18 cellular contexts compared by ENCODE assay signal in the genomic region with DNA sequence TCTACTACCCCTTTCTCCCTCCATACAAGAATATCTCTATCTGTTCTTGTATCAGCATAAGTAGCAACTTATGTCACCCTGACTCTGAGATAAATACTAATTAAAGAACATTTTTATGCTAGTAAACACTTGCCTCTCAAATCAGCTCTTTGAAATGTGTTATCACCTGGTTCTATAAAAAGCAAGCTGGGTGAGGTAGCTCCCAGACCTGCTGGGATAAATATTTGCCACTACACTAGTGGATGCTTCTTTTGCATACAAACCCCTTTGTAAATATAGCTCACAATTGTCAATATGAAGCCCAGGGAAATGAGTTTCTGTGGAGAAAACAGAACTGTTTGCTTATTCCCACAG.
DNase-seq lines count a peak whose midpoint lies in the region; TF ChIP-seq lines count a peak whose summit lies in the region.
"Had no signal": no experiment of that assay in that cellular context is flagged by ENCODE, and none has a peak within 500 bp of the region (broad histone marks: within the 10 kb centered on the region; RNA-seq: fewer than 3 reads in every experiment).

No MANE protein-coding gene starts in this region.

- intact Hi-C loops in sigmoid colon (cut with DNase I): no loop called here

- H3K4me1 ChIP-seq in mesenchymal stem cell (ENCODE audit: control insufficient read depth, insufficient read depth, low read depth, low read length) (peaks cover 4% of the 10 kb centered on the region), sigmoid colon (peaks cover 0 to 9% (median 4%) of the 10 kb centered on the region in 4 donors)
- H3K4me1 ChIP-seq: adrenal gland; BLaER1 treated with 17β-estradiol and CSF1 and Interleukin-3, amounts not matched to agents 10 nM and 100 nM; parathyroid adenoma had no signal

- no peak for TF ChIP-seq CTCF in sigmoid colon (IDR thresholded peaks at IDR 0.05)

- H3K14ac ChIP-seq in mesenchymal stem cell (ENCODE audit: low read length in 2 of 2): no peak overlapping the region

- peak overlapping the region; percentile 1 for H2BK5ac ChIP-seq in mesenchymal stem cell (ENCODE audit: low read depth, low read length, poor library complexity, severe bottlenecking)

- H3K9ac ChIP-seq in mesenchymal stem cell (ENCODE audit: low read length): no peak overlapping the region
- H3K9ac ChIP-seq: BLaER1 treated with 17β-estradiol and CSF1 and Interleukin-3, amounts not matched to agents 10 nM and 100 nM; parathyroid adenoma had no signal

- no peaks in the 10 kb centered on the region for H3K36me3 ChIP-seq in mesenchymal stem cell (ENCODE audit: control insufficient read depth in 1 of 2, insufficient read depth in 2 of 2, low read depth in 1 of 2, low read length in 2 of 2)
- H3K36me3 ChIP-seq in H7 (replicated peaks; ENCODE audit: control insufficient read depth, insufficient read depth, low read length): no peaks in the 10 kb centered on the region
- no peaks in the 10 kb centered on the region for H3K36me3 ChIP-seq in sigmoid colon
- H3K36me3 ChIP-seq: adrenal gland; BLaER1 treated with 17β-estradiol and CSF1 and Interleukin-3, amounts not matched to agents 10 nM and 100 nM had no signal

- H3K18ac ChIP-seq in mesenchymal stem cell (ENCODE audit: low read depth in 1 of 2, low read length in 2 of 2): no peak overlapping the region

- no peak for TF ChIP-seq EP300 in sigmoid colon (IDR thresholded peaks at IDR 0.05)

- no peak overlapping the region for H3K4me2 ChIP-seq in mesenchymal stem cell (ENCODE audit: low read length, poor library complexity, severe bottlenecking)
- H3K4me2 ChIP-seq: BLaER1 treated with 17β-estradiol and CSF1 and Interleukin-3, amounts not matched to agents 10 nM and 100 nM had no signal

- no peak overlapping the region for H3K4ac ChIP-seq in mesenchymal stem cell (ENCODE audit: low read depth in 1 of 2, low read length in 2 of 2)

- H2AFZ ChIP-seq in mesenchymal stem cell (ENCODE audit: low read depth, low read length): no peak overlapping the region
- H2AFZ ChIP-seq: parathyroid adenoma had no signal

- no peak overlapping the region for H3K4me3 ChIP-seq in mesenchymal stem cell (ENCODE audit: insufficient read depth in 1 of 2, low read depth in 1 of 2, low read length in 2 of 2)
- no peak overlapping the region for H3K4me3 ChIP-seq in H7 (ENCODE audit: insufficient read depth, low read depth, low read length)
- H3K4me3 ChIP-seq in sigmoid colon: no peak overlapping the region
- H3K4me3 ChIP-seq: adrenal gland; BLaER1 treated with 17β-estradiol and CSF1 and Interleukin-3, amounts not matched to agents 10 nM and 100 nM had no signal

- H3K23ac ChIP-seq in mesenchymal stem cell (ENCODE audit: low read length in 2 of 2): no peak overlapping the region

- no peak overlapping the region for H4K91ac ChIP-seq in mesenchymal stem cell (ENCODE audit: low read length)

- no peak overlapping the region for H2BK12ac ChIP-seq in mesenchymal stem cell (ENCODE audit: low read length in 2 of 2)

- H3K27ac ChIP-seq in mesenchymal stem cell (ENCODE audit: low read length, poor library complexity, severe bottlenecking): peak overlapping the region; percentile 16
- H3K27ac ChIP-seq in sigmoid colon: no peak overlapping the region
- H3K27ac ChIP-seq: adrenal gland; BLaER1 treated with 17β-estradiol and CSF1 and Interleukin-3, amounts not matched to agents 10 nM and 100 nM; parathyroid adenoma had no signal

- H2BK120ac ChIP-seq in mesenchymal stem cell (ENCODE audit: low read depth, low read length): no peak overlapping the region

- TF ChIP-seq POLR2A in sigmoid colon (IDR thresholded peaks at IDR 0.05): no peak

- no peaks in the 10 kb centered on the region for H3K79me1 ChIP-seq in mesenchymal stem cell (replicated peaks; ENCODE audit: low read length, poor library complexity, severe bottlenecking)

- H4K8ac ChIP-seq in mesenchymal stem cell (ENCODE audit: low read length): no peak overlapping the region

- DNase-seq in NCI-H1417 (lab: John Stamatoyannopoulos, UW): peak in 2 of 3 experiments; percentile 25 to 58
- DNase-seq in NCI-H1417 treated with DMSO at 0.1 percent for 48 hours (lab: John Stamatoyannopoulos, UW): no peak
- DNase-seq in cerebellar cortex (ENCODE audit: low spot score): peak; percentile 2
- no peak for DNase-seq in mesenchymal stem cell
- DNase-seq in H7: no peak
- no peak for DNase-seq in sigmoid colon
- DNase-seq in NCI-H526 (lab: John Stamatoyannopoulos, UW): no peak
- DNase-seq in medulla oblongata (ENCODE audit: extremely low spot score): no peak
- DNase-seq: adrenal gland, DMS79 treated with DMSO at 0.1 percent for 48 hours, foreskin fibroblast, HCEC 1CT, NCI-H1105 treated with DMSO at 0.1 percent for 48 hours, NCI-H446, small intestine, T-helper 2 cell had no signal

- no peaks in the 10 kb centered on the region for H3K27me3 ChIP-seq in mesenchymal stem cell (ENCODE audit: control insufficient read depth in 1 of 2, insufficient read depth in 1 of 2, low read length in 2 of 2)
- H3K27me3 ChIP-seq in H7 (ENCODE audit: control insufficient read depth, insufficient read depth, low read length): no peaks in the 10 kb centered on the region
- no peaks in the 10 kb centered on the region for H3K27me3 ChIP-seq in sigmoid colon
- H3K27me3 ChIP-seq: adrenal gland; BLaER1 treated with 17β-estradiol and CSF1 and Interleukin-3, amounts not matched to agents 10 nM and 100 nM had no signal

- H2BK15ac ChIP-seq in mesenchymal stem cell (ENCODE audit: low read depth, poor library complexity, severe bottlenecking): no peak overlapping the region

- H3K9me3 ChIP-seq in mesenchymal stem cell (ENCODE audit: control insufficient read depth, low read length) (no peaks in the 10 kb centered on the region), sigmoid colon (no peaks in the 10 kb centered on the region)
- H3K9me3 ChIP-seq: adrenal gland; BLaER1 treated with 17β-estradiol and CSF1 and Interleukin-3, amounts not matched to agents 10 nM and 100 nM had no signal

- peak overlapping the region; percentile 17 for H2AK5ac ChIP-seq in mesenchymal stem cell (ENCODE audit: low read length, severe bottlenecking)

Comparison
In these comparisons a context has a peak if more than half of its experiments do, and no peak if none do; other contexts are left out.
1. DNase-seq: peak in NCI-H1417 (2 of 3) and cerebellar cortex (single experiment); none in NCI-H1417 treated with DMSO at 0.1 percent for 48 hours (single experiment), mesenchymal stem cell (single experiment), H7 (single experiment), sigmoid colon (single experiment), NCI-H526 (0 of 2) and medulla oblongata (single experiment).